8 cellular contexts compared by ENCODE assay signal in genomic region chr10:91924212-91925021, GRCh38. TPM values are rescaled to one million over a fixed set of nuclear protein-coding genes. Genes with fewer than 3 reads are reported as not detected.
DNase-seq lines count a peak whose midpoint lies in the region; ATAC-seq and TF ChIP-seq lines count a peak whose summit lies in the region.

No MANE protein-coding gene starts in this region.

- WGBS in hepatocyte (ENCODE audit: low lambda C conversion rate, missing lambda C conversion rate) = 5% methylated on average over 21 of the region's 21 CpGs

- no peaks in the 10 kb centered on the region for H3K9me3 Mint-ChIP-seq in activated CD8-positive, alpha-beta T cell treated with anti-CD3 and anti-CD28 coated beads for 36 hours

- H3K4me3 Mint-ChIP-seq in activated CD8-positive, alpha-beta T cell treated with anti-CD3 and anti-CD28 coated beads for 36 hours = peak overlapping the region; percentile 95

- ATAC-seq in GM18873 (IDR thresholded peaks at IDR 0.05; ENCODE audit: low FRiP score, unreplicated experiment) = peak; percentile 33
- ATAC-seq in HG03460 (IDR thresholded peaks at IDR 0.05; ENCODE audit: unreplicated experiment) = peak; percentile 24
- no peak for ATAC-seq in activated CD8-positive, alpha-beta T cell treated with anti-CD3 and anti-CD28 coated beads for 36 hours

- peak overlapping the region; percentile 83 for H3K27ac ChIP-seq in ACC112 (ENCODE audit: low read depth, low read length)
- peak overlapping the region; percentile 94 for H3K27ac ChIP-seq in hepatocyte
- peak overlapping the region; percentile 94 for H3K27ac ChIP-seq in skeletal muscle tissue (ENCODE audit: low read depth, low read length)

- H3K4me2 ChIP-seq in hepatocyte = peak overlapping the region; percentile 83

- CTCF ChIA-PET in activated CD8-positive, alpha-beta T cell treated with anti-CD3 and anti-CD28 coated beads for 36 hours (lab: Charles Lee) = interaction anchor here (0.7 to 3.5 kb wide), 11 partner anchors 8 to 626 kb away, joined by 3 to 18 read pairs (median 5); partner anchors contain the start of gene FGFBP3

- no peak for TF ChIP-seq CTCF in activated CD8-positive, alpha-beta T cell treated with anti-CD3 and anti-CD28 coated beads for 36 hours (IDR thresholded peaks at IDR 0.05)
- no peak for TF ChIP-seq CTCF in hepatocyte (IDR thresholded peaks at IDR 0.05; ENCODE audit: poor library complexity)

- peaks cover 57% of the 10 kb centered on the region for H3K79me2 ChIP-seq in ACC112 (ENCODE audit: control insufficient read depth, insufficient read depth, low read length, unreplicated experiment)
- peaks cover 55% of the 10 kb centered on the region for H3K79me2 ChIP-seq in hepatocyte

- H3K27ac Mint-ChIP-seq in activated CD8-positive, alpha-beta T cell treated with anti-CD3 and anti-CD28 coated beads for 36 hours = peak overlapping the region; percentile 99

- H3K36me3 ChIP-seq in ACC112 (ENCODE audit: insufficient read depth, low read length) (no peaks in the 10 kb centered on the region), hepatocyte (replicated peaks; ENCODE audit: insufficient read depth, low read depth) (no peaks in the 10 kb centered on the region), skeletal muscle tissue (ENCODE audit: control insufficient read depth in 3 of 3, insufficient read depth in 3 of 3, low read length in 3 of 3) (no peaks in the 10 kb centered on the region)

- H3K27me3 ChIP-seq in ACC112 (ENCODE audit: insufficient read depth, low read length) (no peaks in the 10 kb centered on the region), hepatocyte (no peaks in the 10 kb centered on the region), skeletal muscle tissue (ENCODE audit: control insufficient read depth in 3 of 3, insufficient read depth in 3 of 3, low read length in 3 of 3) (no peaks in the 10 kb centered on the region)

- peak overlapping the region; percentile 88 to 98 (median 94) for H3K9ac ChIP-seq in skeletal muscle tissue (ENCODE audit: low read depth in 1 of 3, low read length in 3 of 3)

- no peaks in the 10 kb centered on the region for H3K9me3 ChIP-seq in hepatocyte (ENCODE audit: low read depth)
- no peaks in the 10 kb centered on the region for H3K9me3 ChIP-seq in skeletal muscle tissue (ENCODE audit: control insufficient read depth in 3 of 3, low read length in 3 of 3)

- intact Hi-C loops in activated CD8-positive, alpha-beta T cell treated with anti-CD3 and anti-CD28 coated beads for 36 hours (cut with micrococcal nuclease) = no loop called here

- peaks cover 10% of the 10 kb centered on the region for H3K4me1 ChIP-seq in ACC112 (ENCODE audit: control insufficient read depth, insufficient read depth, low read length, unreplicated experiment)
- H3K4me1 ChIP-seq in hepatocyte (ENCODE audit: insufficient read depth) = peaks cover 22% of the 10 kb centered on the region
- peaks cover 4 to 16% (median 5%) of the 10 kb centered on the region in 3 donors for H3K4me1 ChIP-seq in skeletal muscle tissue (ENCODE audit: control insufficient read depth in 3 of 3, insufficient read depth in 3 of 3, low read length in 3 of 3)

- peaks cover 43% of the 10 kb centered on the region for H3K4me1 Mint-ChIP-seq in activated CD8-positive, alpha-beta T cell treated with anti-CD3 and anti-CD28 coated beads for 36 hours (ENCODE audit: low read depth)

- H2AFZ ChIP-seq in ACC112 (ENCODE audit: low read length, unreplicated experiment) (peak overlapping the region; percentile 92), hepatocyte (peak overlapping the region; percentile 54)

- H4K20me1 ChIP-seq in hepatocyte (ENCODE audit: insufficient read depth, poor library complexity, severe bottlenecking) = peaks cover 40% of the 10 kb centered on the region

- POLR2A ChIA-PET in activated CD8-positive, alpha-beta T cell treated with anti-CD3 and anti-CD28 coated beads for 36 hours (lab: Charles Lee) = interaction anchor here (0.7 to 2.5 kb wide), 18 partner anchors 8 to 668 kb away, joined by 3 to 23 read pairs (median 4); partner anchors contain the start of genes FGFBP3, KIF11 and TNKS2

- no peak for DNase-seq in activated CD8-positive, alpha-beta T cell treated with anti-CD3 and anti-CD28 coated beads for 36 hours
- DNase-seq in hepatocyte (ENCODE audit: low spot score) (no peak), NCI-H345 (lab: John Stamatoyannopoulos, UW) (no peak), iPS-NIHi7 (ENCODE audit: extremely low spot score) (no peak)

- H3K9me2 ChIP-seq in hepatocyte (replicated peaks; ENCODE audit: insufficient read depth) = no peaks in the 10 kb centered on the region

- H3K4me3 ChIP-seq in ACC112 (ENCODE audit: low read depth, low read length) (peak overlapping the region; percentile 90), hepatocyte (peak overlapping the region; percentile 80), skeletal muscle tissue (ENCODE audit: low read length in 3 of 3) (peak overlapping the region; percentile 72 to 97 (median 87))

- H3K27me3 Mint-ChIP-seq in activated CD8-positive, alpha-beta T cell treated with anti-CD3 and anti-CD28 coated beads for 36 hours = no peaks in the 10 kb centered on the region

- H3K36me3 Mint-ChIP-seq in activated CD8-positive, alpha-beta T cell treated with anti-CD3 and anti-CD28 coated beads for 36 hours (ENCODE audit: low read depth) = peaks cover 18% of the 10 kb centered on the region

RNA-seq across cellular contexts. Expression of gene BTAF1, which starts 0.8 kb away (rescaled TPM):
- 10 to 100 TPM; 73.4 to 75.3 TPM for total RNA-seq in activated CD8-positive, alpha-beta T cell treated with anti-CD3 and anti-CD28 coated beads for 36 hours
- 45.0 and 45.4 TPM in 2 replicates for total RNA-seq in hepatocyte
- polyA plus RNA-seq in hepatocyte = 15.3 and 21.5 TPM in 2 replicates
- 35.5 TPM for total RNA-seq in skeletal muscle tissue

RNA-seq across cellular contexts. Expression of gene FGFBP3, which starts 15.1 kb away (rescaled TPM):
- 1 to 10 TPM; 2.2 to 3.1 TPM for total RNA-seq in activated CD8-positive, alpha-beta T cell treated with anti-CD3 and anti-CD28 coated beads for 36 hours
- total RNA-seq in hepatocyte (1.5 and 2.4 TPM in 2 replicates), skeletal muscle tissue (1.6 TPM)
- polyA plus RNA-seq in hepatocyte = 2.6 and 5.6 TPM in 2 replicates
